1 cellular context compared by ENCODE assay signal in the genomic region with DNA sequence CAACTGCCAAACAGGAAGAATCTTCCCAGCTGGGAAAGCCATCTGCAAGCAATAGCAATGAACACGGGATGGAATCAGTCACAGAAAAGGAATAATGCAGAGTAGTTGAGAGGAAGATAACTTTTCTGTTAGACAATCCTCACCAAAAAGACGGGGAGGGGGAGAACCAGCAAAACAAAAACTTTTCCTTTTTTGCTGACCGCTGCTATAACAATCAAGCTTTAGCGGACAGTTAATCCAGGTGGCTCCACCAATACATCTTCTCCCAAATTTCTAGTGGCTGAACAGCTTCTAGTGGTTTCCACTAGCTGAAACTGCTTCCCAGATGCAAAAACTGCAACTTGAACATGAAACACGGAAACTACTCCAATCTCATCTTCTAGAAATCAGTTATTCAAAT.
TF ChIP-seq lines count a peak whose summit lies in the region.

No MANE protein-coding gene starts in this region.

TF ChIP-seq in HepG2, 621 proteins besides CTCF, POLR2A, EP300 and RAD21:
- TF ChIP-seq MAFF (IDR thresholded peaks at IDR 0.05; ENCODE audit: low read depth, low read length) (peak; percentile 23; the same call in 1 of the 2 replicates), GLI4 (CRISPR knock-in tag; IDR thresholded peaks at IDR 0.05; ENCODE audit: borderline replicate concordance) (no peak), ZNF180 (CRISPR knock-in tag; IDR thresholded peaks at IDR 0.05; ENCODE audit: borderline replicate concordance, low read depth) (no peak), MAFK (conservative IDR thresholded peaks at IDR 0.05 in 1 of 2, IDR thresholded peaks at IDR 0.05 in 1 of 2; ENCODE audit: low read length in 2 of 2) (peak; percentile 36 to 64; a peak in 3 of 4 replicates), ZNF205 (CRISPR knock-in tag; IDR thresholded peaks at IDR 0.05) (no peak), ZNF543 (CRISPR knock-in tag; IDR thresholded peaks at IDR 0.05) (no peak)
